1 cellular context compared by ENCODE assay signal in genomic region chr10:125482108-125482507, GRCh38.
TF ChIP-seq lines count a peak whose summit lies in the region.

No MANE protein-coding gene starts in this region.

TF ChIP-seq in GM23338, 12 proteins besides CTCF, POLR2A, EP300 and RAD21 (continued from another document):
- TF ChIP-seq ZNF462 (CRISPR knock-in tag; IDR thresholded peaks at IDR 0.05) (no peak), REST (IDR thresholded peaks at IDR 0.05; ENCODE audit: unreplicated experiment) (no peak), CREB1 (CRISPR knock-in tag; IDR thresholded peaks at IDR 0.05; ENCODE audit: low read depth) (no peak)
